ENCODE assay signal across 21 cellular contexts in the genomic region with DNA sequence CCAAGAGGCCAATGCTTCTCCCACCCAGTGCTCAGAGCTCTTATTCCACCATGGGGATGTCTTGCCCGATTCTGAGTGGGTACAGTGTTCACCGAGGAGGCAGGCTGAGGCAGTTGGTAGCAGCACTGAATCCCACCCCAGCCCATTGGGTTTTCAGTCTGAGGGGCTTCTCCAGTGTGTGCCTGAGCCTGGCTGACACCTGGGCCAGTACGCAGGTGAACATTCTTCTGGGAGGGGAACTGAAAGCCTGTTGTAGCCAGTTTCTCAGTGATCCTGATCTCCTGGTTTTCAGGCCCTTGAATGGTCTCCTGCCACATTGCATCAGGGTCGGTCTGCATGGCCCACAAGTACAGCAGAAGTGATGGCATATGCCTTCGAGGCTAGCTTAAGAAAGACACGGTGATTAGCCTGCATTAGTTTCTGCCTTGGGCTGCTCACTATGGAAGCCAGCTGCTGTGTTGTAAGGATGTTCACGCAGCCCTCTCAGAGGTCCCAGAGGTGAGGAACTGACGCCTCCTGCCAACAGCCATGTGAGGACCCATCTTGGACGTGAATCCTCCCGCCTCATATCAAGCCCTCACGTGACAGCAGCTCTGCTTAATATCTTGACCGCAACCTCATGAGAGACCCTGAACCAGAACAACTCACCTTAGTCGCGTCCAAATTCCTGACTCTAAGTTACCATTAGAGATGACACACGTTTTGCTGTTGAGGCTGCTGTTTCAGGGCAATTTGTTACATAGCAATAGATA.
"Had no signal": no experiment of that assay in that cellular context is flagged by ENCODE, and none has a peak within 500 bp of the region (broad histone marks: within the 10 kb centered on the region; RNA-seq: fewer than 3 reads in every experiment).

No MANE protein-coding gene starts in this region.

- H3K36me3 Mint-ChIP-seq: activated naive CD4-positive, alpha-beta T cell treated with anti-CD3 and anti-CD28 coated beads, Interleukin-2, amount 50 U/mL, for 24 hours; naive B cell had no signal

- H3K36me3 ChIP-seq: esophagus muscularis mucosa had no signal

- H3K4me1 Mint-ChIP-seq: activated naive CD4-positive, alpha-beta T cell treated with anti-CD3 and anti-CD28 coated beads, Interleukin-2, amount 50 U/mL, for 24 hours had no signal

- H3K9me3 ChIP-seq: esophagus muscularis mucosa had no signal

- H3K27ac ChIP-seq: esophagus muscularis mucosa, parathyroid adenoma, VCaP had no signal

- H2AFZ ChIP-seq: parathyroid adenoma had no signal

- H3K79me2 ChIP-seq: parathyroid adenoma had no signal

- H3K27ac Mint-ChIP-seq: activated naive CD4-positive, alpha-beta T cell treated with anti-CD3 and anti-CD28 coated beads, Interleukin-2, amount 50 U/mL, for 24 hours; activated T-cell treated with anti-CD3 and anti-CD28 coated beads, Interleukin-2, amount 50 U/mL, for 72 hours; dendritic cell treated with granulocyte-macrophage colony-stimulating factor and Interleukin-4, amounts not matched to agents 40 ng/mL and 50 ng/mL, for 4 days had no signal

- H3K9me3 Mint-ChIP-seq: activated naive CD4-positive, alpha-beta T cell treated with anti-CD3 and anti-CD28 coated beads, Interleukin-2, amount 50 U/mL, for 24 hours; activated T-cell treated with anti-CD3 and anti-CD28 coated beads, Interleukin-2, amount 50 U/mL, for 72 hours; dendritic cell treated with granulocyte-macrophage colony-stimulating factor and Interleukin-4, amounts not matched to agents 40 ng/mL and 50 ng/mL, for 4 days; naive B cell had no signal

- H3K27me3 Mint-ChIP-seq: activated naive CD4-positive, alpha-beta T cell treated with anti-CD3 and anti-CD28 coated beads, Interleukin-2, amount 50 U/mL, for 24 hours; dendritic cell treated with granulocyte-macrophage colony-stimulating factor and Interleukin-4, amounts not matched to agents 40 ng/mL and 50 ng/mL, for 4 days; naive B cell had no signal

- H3K4me3 Mint-ChIP-seq: activated naive CD4-positive, alpha-beta T cell treated with anti-CD3 and anti-CD28 coated beads, Interleukin-2, amount 50 U/mL, for 24 hours; activated T-cell treated with anti-CD3 and anti-CD28 coated beads, Interleukin-2, amount 50 U/mL, for 72 hours; dendritic cell treated with granulocyte-macrophage colony-stimulating factor and Interleukin-4, amounts not matched to agents 40 ng/mL and 50 ng/mL, for 4 days; naive B cell had no signal

- H3K4me3 ChIP-seq: esophagus muscularis mucosa, lung had no signal

- H3K9ac ChIP-seq: parathyroid adenoma had no signal

- H3K27me3 ChIP-seq: esophagus muscularis mucosa had no signal

- DNase-seq: activated CD4-positive, CD25-positive, alpha-beta regulatory T cell treated with anti-CD3 and anti-CD28 coated beads, Interleukin-2, amount 50 U/mL, for 72 hours; activated CD8-positive, alpha-beta memory T cell treated with anti-CD3 and anti-CD28 coated beads for 24 hours; activated effector memory CD4-positive, alpha-beta T cell treated with anti-CD3 and anti-CD28 coated beads, Interleukin-2, amount 50 U/mL, for 16 hours; activated T-cell treated with anti-CD3 and anti-CD28 coated beads, Interleukin-2, amount 50 U/mL, for 72 hours; effector CD8-positive, alpha-beta T cell; foreskin fibroblast; glutamatergic neuron; hypothalamus; islet precursor cell; naive B cell; stimulated activated CD4-positive, alpha-beta T cell treated with anti-CD3 and anti-CD28 coated beads, Interleukin-12 subunit alpha, Interleukin-12 subunit beta, amount 100 ng/mL, for 4 hours; stimulated activated CD4-positive, alpha-beta T cell treated with anti-CD3 and anti-CD28 coated beads, Interleukin-1b, Interleukin-23, amount 100 ng/mL, for 48 hours; stimulated activated CD8-positive, alpha-beta memory T cell treated with anti-CD3 and anti-CD28 coated beads, Interleukin-4, amount 100 ng/mL, for 48 hours; stimulated activated naive CD4-positive, alpha-beta T cell; T-helper 2 cell had no signal
